24 cellular contexts compared by ENCODE assay signal in the genomic region with DNA sequence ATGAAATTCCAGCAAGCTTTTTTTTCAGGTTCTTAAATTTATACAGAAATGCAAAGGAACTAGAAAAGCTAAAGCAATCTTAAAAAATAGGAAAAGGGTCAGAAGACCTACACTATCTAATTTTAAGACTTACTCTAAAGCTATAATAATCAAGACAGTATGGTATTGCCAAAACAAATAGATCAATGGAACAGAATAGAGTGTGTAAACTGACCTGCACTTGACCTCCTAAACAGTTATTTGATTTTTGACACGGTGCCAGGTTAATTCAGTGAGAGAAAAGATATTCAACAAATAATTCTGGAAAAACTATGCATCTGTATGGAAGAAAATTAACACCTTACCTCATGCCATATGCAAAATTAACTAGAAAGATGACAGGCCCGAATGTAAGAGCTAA.
DNase-seq lines count a peak whose midpoint lies in the region; ATAC-seq, FAIRE-seq and TF ChIP-seq lines count a peak whose summit lies in the region.
"Had no signal": no experiment of that assay in that cellular context is flagged by ENCODE, and none has a peak within 500 bp of the region (broad histone marks: within the 10 kb centered on the region; RNA-seq: fewer than 3 reads in every experiment).

No MANE protein-coding gene starts in this region.

- FAIRE-seq in HepG2 (lab: Jason Lieb, UNC), result no peak

- H3K9me3 ChIP-seq in HepG2 (ENCODE audit: low read length) (peaks cover 15% of the 10 kb centered on the region), gastrocnemius medialis (peaks cover 0 to under 1% (median 0%) of the 10 kb centered on the region in 3 donors), esophagus muscularis mucosa (peaks cover 0 to 19% (median 7%) of the 10 kb centered on the region in 4 donors), gastroesophageal sphincter (peaks cover 0 to 34% (median 0%) of the 10 kb centered on the region in 3 donors)

- H3K36me3 ChIP-seq in HepG2 (replicated peaks in 1 of 2; ENCODE audit: control insufficient read depth in 1 of 2, insufficient read depth in 2 of 2, low read length in 2 of 2), result 0 out of 5 replicates have a peak, but pooled peaks cover 3 to 6% of the 10 kb centered on the region in 2 experiments
- no peaks in the 10 kb centered on the region for H3K36me3 ChIP-seq in gastrocnemius medialis
- H3K36me3 ChIP-seq in esophagus muscularis mucosa, result peaks cover 0 to 5% (median 0%) of the 10 kb centered on the region in 4 donors
- peaks cover 0 to 6% of the 10 kb centered on the region in 2 donors for H3K36me3 ChIP-seq in gastroesophageal sphincter

- TF ChIP-seq CTCF in HepG2 (CRISPR knock-in tag; IDR thresholded peaks at IDR 0.05) (no peak), gastrocnemius medialis (IDR thresholded peaks at IDR 0.05 in 4 of 5, conservative IDR thresholded peaks at IDR 0.05 in 1 of 5) (no peak), esophagus muscularis mucosa (IDR thresholded peaks at IDR 0.05) (no peak), gastroesophageal sphincter (IDR thresholded peaks at IDR 0.05) (no peak)

- no peak overlapping the region for H3K9ac ChIP-seq in HepG2 (ENCODE audit: insufficient read depth, low read depth, low read length)
- H3K9ac ChIP-seq: BLaER1, SK-N-SH had no signal

- TF ChIP-seq POLR2A in HepG2 (IDR thresholded peaks at IDR 0.05; ENCODE audit: insufficient read depth in 1 of 2, low read depth in 2 of 2, low read length in 2 of 2) (no peak), gastrocnemius medialis (IDR thresholded peaks at IDR 0.05) (no peak), esophagus muscularis mucosa (IDR thresholded peaks at IDR 0.05; ENCODE audit: low read depth) (no peak), gastroesophageal sphincter (IDR thresholded peaks at IDR 0.05) (no peak)

- H3K4me2 ChIP-seq in HepG2 (ENCODE audit: low read depth, low read length), result no peak overlapping the region
- H3K4me2 ChIP-seq: BLaER1, SK-N-SH had no signal

- no peak overlapping the region for H2AFZ ChIP-seq in HepG2 (ENCODE audit: low read length)

- H3K4me1 ChIP-seq in HepG2 (ENCODE audit: insufficient read depth, low read length), result 0 out of 2 replicates have a peak, but pooled peaks cover 15% of the 10 kb centered on the region
- H3K4me1 ChIP-seq in gastrocnemius medialis, result peaks cover 3 to 14% of the 10 kb centered on the region in 2 donors
- H3K4me1 ChIP-seq in esophagus muscularis mucosa, result peaks cover 0 to 12% (median 5%) of the 10 kb centered on the region in 4 donors
- peaks cover 0 to 20% (median 0%) of the 10 kb centered on the region in 3 donors for H3K4me1 ChIP-seq in gastroesophageal sphincter
- H3K4me1 ChIP-seq: BLaER1 had no signal

- WGBS in HepG2 (ENCODE audit: low lambda C conversion rate), result 62% methylated on average over 2 of the region's 2 CpGs
- WGBS in esophagus muscularis mucosa, result 94% methylated on average over 2 of the region's 2 CpGs
- WGBS in gastroesophageal sphincter (ENCODE audit: low coverage in 1 of 2), 2 donors, result 86 to 92% methylated on average over 2 of the region's 2 CpGs

- no TSS peak for BruUV-seq in HepG2 (replicated peaks; lab: Mats Ljungman, UMichigan)

- H3K27me3 ChIP-seq in HepG2 (ENCODE audit: control insufficient read depth in 1 of 2, insufficient read depth in 2 of 2, low read length in 2 of 2), result no peaks in the 10 kb centered on the region
- H3K27me3 ChIP-seq in gastrocnemius medialis, result no peaks in the 10 kb centered on the region
- H3K27me3 ChIP-seq in esophagus muscularis mucosa, result no peaks in the 10 kb centered on the region
- no peaks in the 10 kb centered on the region for H3K27me3 ChIP-seq in gastroesophageal sphincter
- H3K27me3 ChIP-seq: BLaER1 had no signal

- CTCF ChIA-PET in HepG2 (lab: Yijun Ruan, JAX; ENCODE audit: low intra/inter-chr PET ratio, low total read pairs), result no interaction called here

- TF ChIP-seq EP300 in HepG2 (IDR thresholded peaks at IDR 0.05; ENCODE audit: low read depth in 2 of 2, low read length in 2 of 2) (no peak), HepG2 (CRISPR knock-in tag; IDR thresholded peaks at IDR 0.05; ENCODE audit: borderline replicate concordance) (no peak), esophagus muscularis mucosa (IDR thresholded peaks at IDR 0.05) (no peak), gastroesophageal sphincter (IDR thresholded peaks at IDR 0.05) (no peak)

- peak; percentile 78 for DNase-seq in NCI-H510A treated with DMSO at 0.1 percent for 48 hours (lab: John Stamatoyannopoulos, UW)
- DNase-seq in NCI-H510A (lab: John Stamatoyannopoulos, UW), result no peak
- peak; percentile 16 for DNase-seq in DMS53 treated with DMSO at 0.1 percent for 48 hours (lab: John Stamatoyannopoulos, UW; ENCODE audit: unreplicated experiment)
- DNase-seq in NCI-H748 (lab: John Stamatoyannopoulos, UW; ENCODE audit: unreplicated experiment), result peak; percentile 59
- peak; percentile 47 for DNase-seq in HepG2 (ENCODE audit: low spot score)
- DNase-seq in gastrocnemius medialis, result no peak
- no peak for DNase-seq in esophagus muscularis mucosa (ENCODE audit: extremely low spot score)
- DNase-seq: Calu3; CD4-positive, alpha-beta memory T cell; DND-41; IMR-90; Karpas-422; MM.1S; NCI-H1417; NCI-H187 treated with DMSO at 0.1 percent for 48 hours; NCI-H226; NCI-H526; OCI-M1; Right ventricle myocardium superior; SK-N-SH had no signal

- H3K4me3 ChIP-seq in HepG2 (replicated peaks in 1 of 3; ENCODE audit: insufficient read depth in 1 of 3, low read depth in 2 of 3, low read length in 3 of 3) (no peak overlapping the region), gastrocnemius medialis (no peak overlapping the region), esophagus muscularis mucosa (no peak overlapping the region), gastroesophageal sphincter (no peak overlapping the region)
- H3K4me3 ChIP-seq: BLaER1, HAP-1 had no signal

- intact Hi-C loops in HepG2 (cut with micrococcal nuclease; ENCODE audit: unreplicated experiment) (no loop called here), gastrocnemius medialis (cut with DNase I; ENCODE audit: low total_unique reads) (no loop called here), esophagus muscularis mucosa (cut with DNase I) (no loop called here)

- no peak for TF ChIP-seq RAD21 in HepG2 (CRISPR knock-in tag; IDR thresholded peaks at IDR 0.05)

- no peak for ATAC-seq in HepG2
- no peak for ATAC-seq in gastrocnemius medialis
- no peak for ATAC-seq in gastroesophageal sphincter

- POLR2A ChIA-PET in HepG2 (lab: Yijun Ruan, JAX), result no interaction called here

- H3K27ac ChIP-seq in HepG2 (ENCODE audit: extremely low read length, insufficient read depth, low read length) (no peak overlapping the region), gastrocnemius medialis (no peak overlapping the region), esophagus muscularis mucosa (replicated peaks in 1 of 4) (no peak overlapping the region), gastroesophageal sphincter (no peak overlapping the region)
- H3K27ac ChIP-seq: BLaER1, HL-60 had no signal

- H4K20me1 ChIP-seq in HepG2 (ENCODE audit: insufficient read depth, low read length), result peaks cover 9% of the 10 kb centered on the region; the same call in 1 of the 2 replicates

- in situ Hi-C loops in HepG2 (cut with HindIII; ENCODE audit: extremely low pct_ligation_motif_present, low pct_unique_long_range_greater_than_20kb) (no loop called here), gastrocnemius medialis (cut with MboI; ENCODE audit: low sequenced_read_pairs in 4 of 4) (loop anchor here in 1 of 4 donors (25.0 kb wide), 1 partner anchor 163 kb away; the partner anchor contains the start of gene SP9)

- peaks cover 77% of the 10 kb centered on the region for H3K79me2 ChIP-seq in HepG2 (ENCODE audit: insufficient read depth, low read length)

TF ChIP-seq in HepG2, 621 proteins besides CTCF, POLR2A, EP300 and RAD21 (continues in another document):
- TF ChIP-seq FOXA3 (CRISPR knock-in tag; IDR thresholded peaks at IDR 0.05), result peak; percentile 80; the same call in 1 of the 2 replicates
- peak; percentile 87 for TF ChIP-seq GFI1 (CRISPR knock-in tag; IDR thresholded peaks at IDR 0.05; ENCODE audit: borderline replicate concordance)
- no peak for TF ChIP-seq SOX13 (IDR thresholded peaks at IDR 0.05)
- peak in 1 of 2 experiments; percentile 68; a peak in 1 of 4 replicates for TF ChIP-seq SOX13 (CRISPR knock-in tag; conservative IDR thresholded peaks at IDR 0.05 in 1 of 2, IDR thresholded peaks at IDR 0.05 in 1 of 2)
- peak; percentile 70; the same call in 1 of the 2 replicates for TF ChIP-seq MBD4 (IDR thresholded peaks at IDR 0.05; ENCODE audit: borderline replicate concordance, low read length)

Comparison
In these comparisons a context has a peak if more than half of its experiments do, and no peak if none do; other contexts are left out.
1. DNase-seq: peak in NCI-H510A treated with DMSO at 0.1 percent for 48 hours (single experiment), DMS53 treated with DMSO at 0.1 percent for 48 hours (single experiment), NCI-H748 (single experiment) and HepG2 (single experiment); none in NCI-H510A (single experiment), gastrocnemius medialis (0 of 2) and esophagus muscularis mucosa (single experiment).